In genomic region chr1:7130127-7130526, GRCh38 we compare ENCODE assay signal across 3 cellular contexts.
"Had no signal": no experiment of that assay in that cellular context is flagged by ENCODE, and none has a peak within 500 bp of the region (broad histone marks: within the 10 kb centered on the region; RNA-seq: fewer than 3 reads in every experiment).

No MANE protein-coding gene starts in this region.

- H3K4me3 ChIP-seq: GM12878 had no signal

- ATAC-seq: GM12878 had no signal

- DNase-seq: GDM1, GF-D8 had no signal
